Comparison of ENCODE assay signal across 8 cellular contexts in genomic region chr3:40453933-40454332, GRCh38. TPM values are rescaled to one million over a fixed set of nuclear protein-coding genes. Genes with fewer than 3 reads are reported as not detected.
DNase-seq lines count a peak whose midpoint lies in the region; ATAC-seq, FAIRE-seq and TF ChIP-seq lines count a peak whose summit lies in the region.

No MANE protein-coding gene starts in this region.

- H3K9me3 Mint-ChIP-seq in activated CD4-positive, alpha-beta T cell treated with anti-CD3 and anti-CD28 coated beads for 36 hours (ENCODE audit: low read depth) = no peaks in the 10 kb centered on the region
- H3K9me3 Mint-ChIP-seq in activated CD8-positive, alpha-beta T cell treated with anti-CD3 and anti-CD28 coated beads, Interleukin-2, amount 10 ng/mL, durations not matched to agents 7 days and 5 days (ENCODE audit: insufficient read depth) = no peaks in the 10 kb centered on the region

- H3K36me3 Mint-ChIP-seq in activated CD4-positive, alpha-beta T cell treated with anti-CD3 and anti-CD28 coated beads for 36 hours (ENCODE audit: low read depth) = peaks cover 15% of the 10 kb centered on the region
- H3K36me3 Mint-ChIP-seq in activated CD8-positive, alpha-beta T cell treated with anti-CD3 and anti-CD28 coated beads, Interleukin-2, amount 10 ng/mL, durations not matched to agents 7 days and 5 days (ENCODE audit: low read depth) = peaks cover 14% of the 10 kb centered on the region

- H3K4me3 ChIP-seq in keratinocyte (ENCODE audit: control insufficient read depth in 2 of 3, extremely low read depth in 1 of 3, insufficient read depth in 2 of 3, low read depth in 1 of 3, low read length in 3 of 3) = peak overlapping the region; percentile 74 to 82 (median 80)
- peak overlapping the region in 1 of 2 donors; percentile 87 for H3K4me3 ChIP-seq in stomach smooth muscle (ENCODE audit: low read length in 2 of 2)

- peak overlapping the region; percentile 96 for H3K4me3 Mint-ChIP-seq in activated CD4-positive, alpha-beta T cell treated with anti-CD3 and anti-CD28 coated beads for 36 hours
- H3K4me3 Mint-ChIP-seq in activated CD8-positive, alpha-beta T cell treated with anti-CD3 and anti-CD28 coated beads, Interleukin-2, amount 10 ng/mL, durations not matched to agents 7 days and 5 days = peak overlapping the region; percentile 89

- no peak for DNase-seq in activated CD4-positive, alpha-beta T cell treated with anti-CD3 and anti-CD28 coated beads for 36 hours
- DNase-seq in activated CD4-positive, alpha-beta T cell treated with anti-CD3 and anti-CD28 coated beads for 1 hour = no peak
- DNase-seq in activated CD8-positive, alpha-beta T cell treated with anti-CD3 and anti-CD28 coated beads, Interleukin-2, amount 10 ng/mL, durations not matched to agents 7 days and 5 days = no peak
- DNase-seq in keratinocyte (ENCODE audit: low read depth, low spot score) = no peak
- DNase-seq in amniotic stem cell (lab: John Stamatoyannopoulos, UW) = no peak
- no peak for DNase-seq in HEK293T (ENCODE audit: extremely low spot score)

- CTCF ChIA-PET in activated CD4-positive, alpha-beta T cell treated with anti-CD3 and anti-CD28 coated beads for 36 hours (lab: Charles Lee) = interaction anchor here (0.7 to 1.6 kb wide), 3 partner anchors 52 to 125 kb away, joined by 4 to 6 read pairs (median 5); partner anchors contain the start of gene ZNF620
- CTCF ChIA-PET in activated CD8-positive, alpha-beta T cell treated with anti-CD3 and anti-CD28 coated beads, Interleukin-2, amount 10 ng/mL, durations not matched to agents 7 days and 5 days (lab: Charles Lee) = interaction anchor here (1.1 to 2.0 kb wide), 4 partner anchors 70 to 145 kb away, joined by 3 to 8 read pairs (median 4); partner anchors contain the start of gene EIF1B
- CTCF ChIA-PET in HEK293T (lab: Yijun Ruan, JAX) = no interaction called here

- H3K4me1 ChIP-seq in keratinocyte (ENCODE audit: control insufficient read depth, extremely low read depth, insufficient read depth, low read length) = peaks cover 25% of the 10 kb centered on the region
- H3K4me1 ChIP-seq in stomach smooth muscle (ENCODE audit: control insufficient read depth, insufficient read depth, low read length) = peaks cover 26% of the 10 kb centered on the region

- ATAC-seq in activated CD4-positive, alpha-beta T cell treated with anti-CD3 and anti-CD28 coated beads for 36 hours = no peak
- no peak for ATAC-seq in activated CD8-positive, alpha-beta T cell treated with anti-CD3 and anti-CD28 coated beads, Interleukin-2, amount 10 ng/mL, durations not matched to agents 7 days and 5 days
- no peak for ATAC-seq in GM21737 (IDR thresholded peaks at IDR 0.05; ENCODE audit: unreplicated experiment)

- no peak for TF ChIP-seq CTCF in keratinocyte (optimal IDR thresholded peaks at IDR 0.05 in 1 of 3, IDR thresholded peaks at IDR 0.05 in 1 of 3, conservative IDR thresholded peaks at IDR 0.05 in 1 of 3; ENCODE audit: extremely low read depth in 1 of 3, insufficient read depth in 2 of 3, low read length in 3 of 3)

- peak overlapping the region; percentile 96 for H3K27ac Mint-ChIP-seq in activated CD4-positive, alpha-beta T cell treated with anti-CD3 and anti-CD28 coated beads for 36 hours
- H3K27ac Mint-ChIP-seq in activated CD8-positive, alpha-beta T cell treated with anti-CD3 and anti-CD28 coated beads, Interleukin-2, amount 10 ng/mL, durations not matched to agents 7 days and 5 days = peak overlapping the region; percentile 98

- peaks cover 7 to 10% of the 10 kb centered on the region in 2 experiments for H3K36me3 ChIP-seq in keratinocyte (ENCODE audit: control insufficient read depth in 2 of 2, extremely low read depth in 1 of 2, insufficient read depth in 2 of 2, low read length in 2 of 2)
- peaks cover 10 to 17% of the 10 kb centered on the region in 2 donors for H3K36me3 ChIP-seq in stomach smooth muscle (ENCODE audit: control insufficient read depth in 2 of 2, insufficient read depth in 2 of 2, low read length in 2 of 2)

- H3K9me3 ChIP-seq in keratinocyte (ENCODE audit: control insufficient read depth, low read depth, low read length) (no peaks in the 10 kb centered on the region), stomach smooth muscle (ENCODE audit: control insufficient read depth in 2 of 2, low read length in 2 of 2) (no peaks in the 10 kb centered on the region)

- peak overlapping the region; percentile 70 for H3K27ac ChIP-seq in keratinocyte (ENCODE audit: control insufficient read depth, insufficient read depth, low read length)
- peak overlapping the region; percentile 97 for H3K27ac ChIP-seq in stomach smooth muscle (ENCODE audit: low read length)

- peaks cover 18% of the 10 kb centered on the region for H3K79me2 ChIP-seq in keratinocyte (ENCODE audit: control insufficient read depth, insufficient read depth, low read length)

- H3K27me3 ChIP-seq in keratinocyte (ENCODE audit: control insufficient read depth, extremely low read depth, insufficient read depth, low read length) (no peaks in the 10 kb centered on the region), stomach smooth muscle (ENCODE audit: control insufficient read depth in 1 of 2, insufficient read depth in 2 of 2, low read length in 2 of 2) (no peaks in the 10 kb centered on the region)

- H3K9me1 ChIP-seq in keratinocyte (ENCODE audit: control insufficient read depth, extremely low read depth, insufficient read depth, low read length) = no peaks in the 10 kb centered on the region

- H3K4me2 ChIP-seq in keratinocyte (ENCODE audit: control insufficient read depth, extremely low read depth, insufficient read depth, low read depth, low read length) = peak overlapping the region; percentile 96

- no peak for FAIRE-seq in keratinocyte (lab: Jason Lieb, UNC)

- intact Hi-C loops in activated CD4-positive, alpha-beta T cell treated with anti-CD3 and anti-CD28 coated beads for 36 hours (cut with DNase I, micrococcal nuclease) = loop anchor here (1.0 to 10.0 kb wide), 11 partner anchors 23 to 1509 kb away; partner anchors contain the start of genes EIF1B (in 2 of the 2), ULK4 (in 2 of the 2), CTNNB1 (in 1 of the 2) and SCN11A (in 1 of the 2)

- H2AFZ ChIP-seq in keratinocyte (ENCODE audit: control insufficient read depth, low read length) = no peak overlapping the region

- dilution Hi-C loops in keratinocyte (cut with MboI; ENCODE audit: extremely low pct_ligation_motif_present, low sequenced_read_pairs) = no loop called here

- no peaks in the 10 kb centered on the region for H3K27me3 Mint-ChIP-seq in activated CD4-positive, alpha-beta T cell treated with anti-CD3 and anti-CD28 coated beads for 36 hours
- no peaks in the 10 kb centered on the region for H3K27me3 Mint-ChIP-seq in activated CD8-positive, alpha-beta T cell treated with anti-CD3 and anti-CD28 coated beads, Interleukin-2, amount 10 ng/mL, durations not matched to agents 7 days and 5 days (ENCODE audit: low read depth)

- peaks cover 39% of the 10 kb centered on the region for H3K4me1 Mint-ChIP-seq in activated CD4-positive, alpha-beta T cell treated with anti-CD3 and anti-CD28 coated beads for 36 hours
- H3K4me1 Mint-ChIP-seq in activated CD8-positive, alpha-beta T cell treated with anti-CD3 and anti-CD28 coated beads, Interleukin-2, amount 10 ng/mL, durations not matched to agents 7 days and 5 days (ENCODE audit: low read depth) = peaks cover 54% of the 10 kb centered on the region

- peaks cover 5% of the 10 kb centered on the region for H4K20me1 ChIP-seq in keratinocyte (ENCODE audit: control insufficient read depth, extremely low read depth, insufficient read depth, low read length)

- POLR2A ChIA-PET in activated CD4-positive, alpha-beta T cell treated with anti-CD3 and anti-CD28 coated beads for 36 hours (lab: Charles Lee) = no interaction called here
- POLR2A ChIA-PET in activated CD8-positive, alpha-beta T cell treated with anti-CD3 and anti-CD28 coated beads, Interleukin-2, amount 10 ng/mL, durations not matched to agents 7 days and 5 days (lab: Charles Lee) = interaction anchor here (0.6 to 2.2 kb wide), 6 partner anchors 8 to 745 kb away, joined by 3 to 12 read pairs (median 5); partner anchors contain the start of genes CTNNB1, ZNF619 and ZNF621
- POLR2A ChIA-PET in HEK293T (lab: Yijun Ruan, JAX) = interaction anchor here (1.0 to 2.2 kb wide), 6 partner anchors 11 to 745 kb away, joined by 3 to 11 read pairs (median 6); partner anchors contain the start of genes CTNNB1, ZNF620 and ZNF621

- H3K9ac ChIP-seq in keratinocyte (ENCODE audit: control insufficient read depth, extremely low read depth, insufficient read depth, low read length) (peak overlapping the region; percentile 79), stomach smooth muscle (ENCODE audit: low read length in 2 of 2) (no peak overlapping the region)

RNA-seq across cellular contexts. Expression of gene RPL14, which starts 3.2 kb away (rescaled TPM):
- total RNA-seq in activated CD4-positive, alpha-beta T cell treated with anti-CD3 and anti-CD28 coated beads for 36 hours = 1,000 to 10,000 TPM; 3,053 to 3,976 TPM
- 1,000 to 10,000 TPM; 1,835 to 1,964 TPM for total RNA-seq in activated CD8-positive, alpha-beta T cell treated with anti-CD3 and anti-CD28 coated beads, Interleukin-2, amount 10 ng/mL, durations not matched to agents 7 days and 5 days
- 473 to 787 TPM (median 585 TPM) in 3 replicates for polyA plus RNA-seq in keratinocyte
- 2,042 TPM for polyA plus RNA-seq in keratinocyte (2011; ENCODE audit: low read depth)
- 510 and 664 TPM in 2 replicates for polyA plus RNA-seq in keratinocyte (2011; cell fraction: cytosol; rRNA removed)
- 120 and 162 TPM in 2 replicates for polyA plus RNA-seq in keratinocyte (2011; cell fraction: nucleus; rRNA removed)
- polyA plus RNA-seq in keratinocyte (2012; ENCODE audit: low replicate concordance) = 1,249 and 1,671 TPM in 2 replicates
- 273 to 445 TPM (median 282 TPM) in 3 replicates for polyA minus RNA-seq in keratinocyte
- polyA minus RNA-seq in keratinocyte (2011; cell fraction: cytosol; rRNA and poly(A)+ RNA removed) = 409 TPM
- 58.1 and 117 TPM in 2 replicates for polyA minus RNA-seq in keratinocyte (2011; cell fraction: nucleus; rRNA and poly(A)+ RNA removed)

RNA-seq across cellular contexts. Expression of gene ZNF619, which starts 23.0 kb away (rescaled TPM):
- total RNA-seq in activated CD4-positive, alpha-beta T cell treated with anti-CD3 and anti-CD28 coated beads for 36 hours = 1 to 10 TPM; 5.6 to 7.0 TPM
- 1 to 10 TPM; 6.7 to 8.5 TPM for total RNA-seq in activated CD8-positive, alpha-beta T cell treated with anti-CD3 and anti-CD28 coated beads, Interleukin-2, amount 10 ng/mL, durations not matched to agents 7 days and 5 days
- 2.3 to 3.4 TPM (median 3.1 TPM) in 3 replicates for polyA plus RNA-seq in keratinocyte
- polyA plus RNA-seq in keratinocyte (2011; ENCODE audit: low read depth) = 0.82 TPM
- polyA plus RNA-seq in keratinocyte (2011; cell fraction: cytosol; rRNA removed) = 1.5 and 2.2 TPM in 2 replicates
- 4.3 and 4.4 TPM in 2 replicates for polyA plus RNA-seq in keratinocyte (2011; cell fraction: nucleus; rRNA removed)
- 1.8 and 2.7 TPM in 2 replicates for polyA plus RNA-seq in keratinocyte (2012; ENCODE audit: low replicate concordance)
- 3.1 to 7.5 TPM (median 5.4 TPM) in 3 replicates for polyA minus RNA-seq in keratinocyte
- 4.6 TPM for polyA minus RNA-seq in keratinocyte (2011; cell fraction: cytosol; rRNA and poly(A)+ RNA removed)
- polyA minus RNA-seq in keratinocyte (2011; cell fraction: nucleus; rRNA and poly(A)+ RNA removed) = 3.5 and 9.1 TPM in 2 replicates

RNA-seq across cellular contexts. Expression of gene ZNF620, which starts 51.9 kb away (rescaled TPM):
- 1 to 10 TPM; 3.8 to 3.9 TPM for total RNA-seq in activated CD4-positive, alpha-beta T cell treated with anti-CD3 and anti-CD28 coated beads for 36 hours
- total RNA-seq in activated CD8-positive, alpha-beta T cell treated with anti-CD3 and anti-CD28 coated beads, Interleukin-2, amount 10 ng/mL, durations not matched to agents 7 days and 5 days = 1 to 10 TPM; 4.0 to 4.6 TPM
- polyA plus RNA-seq in keratinocyte = 0.33 to 0.35 TPM (median 0.35 TPM) in 3 replicates
- 0.26 TPM for polyA plus RNA-seq in keratinocyte (2011; ENCODE audit: low read depth)
- 0.16 and 0.34 TPM in 2 replicates for polyA plus RNA-seq in keratinocyte (2011; cell fraction: cytosol; rRNA removed)
- polyA plus RNA-seq in keratinocyte (2011; cell fraction: nucleus; rRNA removed) = 0.45 and 0.59 TPM in 2 replicates
- polyA plus RNA-seq in keratinocyte (2012; ENCODE audit: low replicate concordance) = 0.30 and 0.58 TPM in 2 replicates
- polyA minus RNA-seq in keratinocyte = 0.19 to 0.30 TPM in 2 of 3 replicates, not detected in the other
- not detected for polyA minus RNA-seq in keratinocyte (2011; cell fraction: cytosol; rRNA and poly(A)+ RNA removed)
- 0.21 and 0.39 TPM in 2 replicates for polyA minus RNA-seq in keratinocyte (2011; cell fraction: nucleus; rRNA and poly(A)+ RNA removed)
